ENCODE assay signal across 8 cellular contexts in the genomic region with DNA sequence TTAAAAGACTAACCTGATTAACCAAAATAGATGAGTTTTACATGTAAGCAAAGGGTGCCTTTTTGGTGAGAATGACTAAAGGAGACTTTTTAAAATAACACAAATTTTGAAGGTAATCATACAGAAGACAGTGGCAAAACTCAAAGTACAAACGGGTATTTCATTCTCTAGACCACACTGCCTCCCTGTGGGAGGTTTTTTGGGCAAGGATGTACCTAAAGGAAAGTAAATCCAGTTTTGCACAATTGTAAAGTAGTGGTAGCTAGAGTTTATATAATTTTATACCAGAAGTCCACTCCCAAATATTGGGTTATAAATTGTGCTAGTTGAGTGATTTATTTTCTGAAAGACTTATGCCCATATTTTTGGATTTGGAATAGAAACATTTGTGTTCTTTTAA.
DNase-seq lines count a peak whose midpoint lies in the region; ATAC-seq and TF ChIP-seq lines count a peak whose summit lies in the region.

No MANE protein-coding gene starts in this region.

- no peaks in the 10 kb centered on the region for H3K27me3 ChIP-seq in hepatocyte

- no peaks in the 10 kb centered on the region for H3K36me3 Mint-ChIP-seq in T-helper 17 cell (ENCODE audit: low read depth)

- H3K27ac ChIP-seq in SK-N-MC (peak overlapping the region; percentile 62; the same call in 1 of the 2 replicates), hepatocyte (no peak overlapping the region)

- intact Hi-C loops in sciatic nerve (cut with DNase I) = loop anchor here (10.0 kb wide), 1 partner anchor 684 kb away; no protein-coding TSS in a partner anchor

- DNase-seq in A172 (ENCODE audit: low spot score) (peak; percentile 4), GM13977 (ENCODE audit: low spot score) (no peak), SK-N-MC (ENCODE audit: low read depth, low spot score) (peak; percentile 56), hepatocyte (ENCODE audit: low spot score) (peak; percentile 60), T-helper 17 cell (no peak), sciatic nerve (ENCODE audit: low spot score) (no peak), NCI-H187 treated with DMSO at 0.1 percent for 48 hours (lab: John Stamatoyannopoulos, UW) (no peak)
- DNase-seq in activated CD8-positive, alpha-beta memory T cell treated with anti-CD3 and anti-CD28 coated beads for 24 hours = no peak

- WGBS in hepatocyte (ENCODE audit: low lambda C conversion rate, missing lambda C conversion rate) = 21% methylated on average over 1 of the region's 1 CpG

- H2AFZ ChIP-seq in hepatocyte = no peak overlapping the region

- H3K4me1 ChIP-seq in hepatocyte (ENCODE audit: insufficient read depth) = no peaks in the 10 kb centered on the region

- TF ChIP-seq CTCF in GM13977 (IDR thresholded peaks at IDR 0.05; ENCODE audit: extremely low read depth, insufficient read depth, missing control alignments) (peak; percentile 15), hepatocyte (IDR thresholded peaks at IDR 0.05; ENCODE audit: poor library complexity) (peak; percentile 73)

- no peak overlapping the region for H3K4me3 Mint-ChIP-seq in T-helper 17 cell

- H3K27me3 Mint-ChIP-seq in T-helper 17 cell = peaks cover 10% of the 10 kb centered on the region

- H3K4me2 ChIP-seq in hepatocyte = no peak overlapping the region

- no peak overlapping the region for H3K4me3 ChIP-seq in SK-N-MC
- H3K4me3 ChIP-seq in hepatocyte = no peak overlapping the region

- H3K9me3 ChIP-seq in SK-N-MC (ENCODE audit: low read depth, low read length) (peaks cover 12% of the 10 kb centered on the region; the same call in 1 of the 2 replicates), hepatocyte (ENCODE audit: low read depth) (no peaks in the 10 kb centered on the region), T-helper 17 cell (ENCODE audit: control insufficient read depth, low read length, poor library complexity, severe bottlenecking) (no peaks in the 10 kb centered on the region)

- peaks cover 5% of the 10 kb centered on the region for H3K36me3 ChIP-seq in SK-N-MC (ENCODE audit: insufficient read depth, low read length)
- no peaks in the 10 kb centered on the region for H3K36me3 ChIP-seq in hepatocyte (replicated peaks; ENCODE audit: insufficient read depth, low read depth)

- H4K20me1 ChIP-seq in hepatocyte (ENCODE audit: insufficient read depth, poor library complexity, severe bottlenecking) = no peaks in the 10 kb centered on the region

- H3K9ac ChIP-seq in SK-N-MC (ENCODE audit: insufficient read length) = no peak overlapping the region

- in situ Hi-C loops in GM13977 (cut with MboI; ENCODE audit: low pct_unique_long_range_greater_than_20kb, low sequenced_read_pairs, unreplicated experiment) = no loop called here

- H3K27ac Mint-ChIP-seq in T-helper 17 cell = no peak overlapping the region

- no peak for ATAC-seq in T-helper 17 cell
- no peak for ATAC-seq in sciatic nerve

- H3K79me2 ChIP-seq in hepatocyte = no peaks in the 10 kb centered on the region

- no peaks in the 10 kb centered on the region for H3K4me1 Mint-ChIP-seq in T-helper 17 cell

- H3K9me2 ChIP-seq in hepatocyte (replicated peaks; ENCODE audit: insufficient read depth) = no peaks in the 10 kb centered on the region

Comparison
In these comparisons a context has a peak if more than half of its experiments do, and no peak if none do; other contexts are left out.
1. DNase-seq: peak in A172 (single experiment), SK-N-MC (single experiment) and hepatocyte (single experiment); none in GM13977 (single experiment), activated CD8-positive, alpha-beta memory T cell treated with anti-CD3 and anti-CD28 coated beads for 24 hours (single experiment), T-helper 17 cell (0 of 3), sciatic nerve (single experiment) and NCI-H187 treated with DMSO at 0.1 percent for 48 hours (single experiment).